In genomic region chr2:211248841-211249240, GRCh38 we compare ENCODE assay signal across 17 cellular contexts.
DNase-seq lines count a peak whose midpoint lies in the region; ATAC-seq and TF ChIP-seq lines count a peak whose summit lies in the region.
"Had no signal": no experiment of that assay in that cellular context is flagged by ENCODE, and none has a peak within 500 bp of the region (broad histone marks: within the 10 kb centered on the region; RNA-seq: fewer than 3 reads in every experiment).

No MANE protein-coding gene starts in this region.

- DNase-seq in LNCaP clone FGC (ENCODE audit: low read depth): peak; percentile 88
- peak; percentile 66 for DNase-seq in epithelial cell of esophagus (ENCODE audit: low read depth)
- no peak for DNase-seq in erythroblast (lab: John Stamatoyannopoulos, UW)
- DNase-seq: AML-193, DMS 273 treated with DMSO at 0.1 percent for 48 hours, GF-D8, GM23248, HCEC 1CT, NCI-H2081, NCI-H2171 treated with DMSO at 0.1 percent for 48 hours, NCI-H524 had no signal

- no peak for TF ChIP-seq CTCF in 22Rv1 (IDR thresholded peaks at IDR 0.05)
- TF ChIP-seq CTCF in C4-2B (conservative IDR thresholded peaks at IDR 0.05): no peak
- TF ChIP-seq CTCF in LNCaP clone FGC (IDR thresholded peaks at IDR 0.05; ENCODE audit: control insufficient read depth, extremely low read depth, insufficient read depth): no peak
- no peak for TF ChIP-seq CTCF in epithelial cell of esophagus (IDR thresholded peaks at IDR 0.05; ENCODE audit: insufficient read depth, low read depth, low read length, missing control alignments)

- H3K4me3 ChIP-seq in LNCaP clone FGC (ENCODE audit: low read depth, low read length) (no peak overlapping the region), epithelial cell of esophagus (ENCODE audit: low read length) (no peak overlapping the region)
- H3K4me3 ChIP-seq: GM23248, K562, SJCRH30 had no signal

- H3K27ac ChIP-seq in 22Rv1 (peak overlapping the region; percentile 34), C4-2B (peak overlapping the region; percentile 55)
- H3K27ac ChIP-seq: GM23248, SJCRH30 had no signal

- no peak for ATAC-seq in GM21360 (IDR thresholded peaks at IDR 0.05; ENCODE audit: unreplicated experiment)
- ATAC-seq in HG03095 (IDR thresholded peaks at IDR 0.05; ENCODE audit: unreplicated experiment): no peak
- ATAC-seq: K562 had no signal

- no peak for TF ChIP-seq POLR2A in erythroblast (IDR thresholded peaks at IDR 0.05; ENCODE audit: low read length)

Comparison
In these comparisons a context has a peak if more than half of its experiments do, and no peak if none do; other contexts are left out.
1. DNase-seq: peak in LNCaP clone FGC (single experiment) and epithelial cell of esophagus (single experiment); none in erythroblast (0 of 2).